Comparison of ENCODE assay signal across 20 cellular contexts in the genomic region with DNA sequence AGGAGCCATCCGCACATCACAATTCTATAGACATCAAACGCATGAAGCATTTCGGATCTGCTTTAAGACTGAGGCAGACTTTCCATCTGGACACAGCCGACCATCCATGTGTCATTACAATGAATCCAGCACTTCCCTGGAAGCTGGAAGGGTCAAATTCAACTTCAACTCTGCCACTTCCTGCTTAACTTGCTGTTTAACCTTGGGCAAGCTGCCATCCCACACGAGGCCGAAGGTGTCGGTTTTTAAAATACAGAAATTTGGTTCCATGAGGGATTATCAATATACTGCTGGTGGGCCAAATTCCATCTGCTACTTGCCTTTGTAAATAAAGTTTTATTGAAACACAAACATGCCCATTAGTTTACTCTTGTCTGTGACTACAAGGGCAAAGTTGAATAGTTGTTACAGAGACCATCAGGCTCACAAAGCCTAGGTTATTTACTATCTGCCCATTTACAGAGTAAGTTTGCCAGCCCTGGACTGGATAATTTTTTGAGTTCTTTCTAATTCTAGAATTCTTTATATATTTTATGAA.
A peak's percentile ranks its signal among the peaks of the same experiment; 100 is the strongest.
DNase-seq lines count a peak whose midpoint lies in the region; ATAC-seq, FAIRE-seq and TF ChIP-seq lines count a peak whose summit lies in the region.
"Had no signal": no experiment of that assay in that cellular context is flagged by ENCODE, and none has a peak within 500 bp of the region (broad histone marks: within the 10 kb centered on the region; RNA-seq: fewer than 3 reads in every experiment).

No MANE protein-coding gene starts in this region.

- no peak for TF ChIP-seq CTCF in K562 (IDR thresholded peaks at IDR 0.05 in 2 of 3, conservative IDR thresholded peaks at IDR 0.05 in 1 of 3; ENCODE audit: insufficient read depth in 2 of 3, low read depth in 1 of 3, low read length in 3 of 3)
- no peak for TF ChIP-seq CTCF in suprapubic skin (IDR thresholded peaks at IDR 0.05)

- H3K27ac ChIP-seq in K562 (ENCODE audit: extremely low read depth, low read depth, low read length) (no peak overlapping the region), small intestine (ENCODE audit: low read depth in 1 of 2, low read length in 1 of 2) (no peak overlapping the region), suprapubic skin (no peak overlapping the region)

- H3K36me3 Mint-ChIP-seq in natural killer cell treated with Interleukin-12 subunit alpha and Interleukin-12 subunit beta and Interleukin-15 and Interleukin-18, amount 100 ng/mL, for 72 hours = no peaks in the 10 kb centered on the region
- H3K36me3 Mint-ChIP-seq: CD4-positive, alpha-beta memory T cell had no signal

- no peak overlapping the region for H3K4me2 ChIP-seq in K562 (ENCODE audit: insufficient read depth, low read length)
- H3K4me2 ChIP-seq: GM23338 had no signal

- H3K36me3 ChIP-seq in K562 (ENCODE audit: control insufficient read depth, insufficient read depth, low read length) = no peaks in the 10 kb centered on the region
- no peaks in the 10 kb centered on the region for H3K36me3 ChIP-seq in small intestine (ENCODE audit: control insufficient read depth in 2 of 2, insufficient read depth in 2 of 2, low read length in 2 of 2)
- no peaks in the 10 kb centered on the region for H3K36me3 ChIP-seq in suprapubic skin
- H3K36me3 ChIP-seq: HAP-1 had no signal

- H2AFZ ChIP-seq in K562 (ENCODE audit: low read depth, low read length) = no peak overlapping the region
- H2AFZ ChIP-seq: GM23338 had no signal

- ATAC-seq in K562 = no peak
- no peak for ATAC-seq in natural killer cell treated with Interleukin-12 subunit alpha and Interleukin-12 subunit beta and Interleukin-15 and Interleukin-18, amount 100 ng/mL, for 72 hours
- no peak for ATAC-seq in stimulated activated naive CD8-positive, alpha-beta T cell treated with anti-CD3 and anti-CD28 coated beads, Interleukin-15, Interleukin-2, amounts not matched to agents 100 U/mL and 50 U/mL, for 24 hours
- ATAC-seq: GM12878, GM23338 had no signal

- CTCF ChIA-PET in K562 (lab: Yijun Ruan, JAX; ENCODE audit: low intra/inter-chr PET ratio) = no interaction called here

- no peak for TF ChIP-seq RAD21 in K562 (CRISPR knock-in tag; conservative IDR thresholded peaks at IDR 0.05 in 1 of 2, IDR thresholded peaks at IDR 0.05 in 1 of 2)

- peak; percentile 57 for DNase-seq in NCI-H69 (lab: John Stamatoyannopoulos, UW)
- DNase-seq in K562 (ENCODE audit: extremely low read depth in 1 of 4, low spot score in 3 of 4) = no peak
- DNase-seq in kidney tubule cell (ENCODE audit: low spot score) = peak; percentile 8
- DNase-seq in small intestine = peak; percentile 3
- no peak for DNase-seq in suprapubic skin (ENCODE audit: low spot score in 2 of 2)
- DNase-seq in natural killer cell treated with Interleukin-12 subunit alpha and Interleukin-12 subunit beta and Interleukin-15 and Interleukin-18, amount 100 ng/mL, for 72 hours (ENCODE audit: low spot score) = no peak
- DNase-seq in stimulated activated naive CD8-positive, alpha-beta T cell treated with anti-CD3 and anti-CD28 coated beads, Interleukin-15, Interleukin-2, amounts not matched to agents 100 U/mL and 50 U/mL, for 24 hours = no peak
- DNase-seq: C1 segment of cervical spinal cord; Calu3; CD4-positive, alpha-beta memory T cell; COR-L47; DMS79; EL; GDM1; HFFc6 had no signal

- H3K4me3 ChIP-seq in K562 (no peak overlapping the region), small intestine (ENCODE audit: low read depth in 1 of 2, low read length in 2 of 2) (no peak overlapping the region), suprapubic skin (no peak overlapping the region)
- H3K4me3 ChIP-seq: GM12878, GM23338, HAP-1 had no signal

- H3K27me3 Mint-ChIP-seq in natural killer cell treated with Interleukin-12 subunit alpha and Interleukin-12 subunit beta and Interleukin-15 and Interleukin-18, amount 100 ng/mL, for 72 hours = peaks cover 16 to 38% of the 10 kb centered on the region in 2 donors

- H3K4me1 ChIP-seq in K562 (replicated peaks in 1 of 2; ENCODE audit: control insufficient read depth in 2 of 2, insufficient read depth in 2 of 2, low read length in 2 of 2) (no peaks in the 10 kb centered on the region), small intestine (ENCODE audit: control insufficient read depth in 2 of 2, insufficient read depth in 1 of 2, low read depth in 1 of 2, low read length in 1 of 2) (no peaks in the 10 kb centered on the region), suprapubic skin (no peaks in the 10 kb centered on the region)

- no peak for TF ChIP-seq EP300 in K562 (IDR thresholded peaks at IDR 0.05; ENCODE audit: low read length)
- TF ChIP-seq EP300 in suprapubic skin (IDR thresholded peaks at IDR 0.05) = no peak

- H3K9me3 ChIP-seq in K562 (replicated peaks; ENCODE audit: control insufficient read depth, insufficient read depth, low read depth, low read length) (no peaks in the 10 kb centered on the region), small intestine (ENCODE audit: control insufficient read depth, low read depth) (no peaks in the 10 kb centered on the region), suprapubic skin (no peaks in the 10 kb centered on the region)
- H3K9me3 ChIP-seq: HAP-1 had no signal

- no peaks in the 10 kb centered on the region for H4K20me1 ChIP-seq in K562 (replicated peaks; ENCODE audit: control insufficient read depth, insufficient read depth, low read length)

- H3K9me3 Mint-ChIP-seq in natural killer cell treated with Interleukin-12 subunit alpha and Interleukin-12 subunit beta and Interleukin-15 and Interleukin-18, amount 100 ng/mL, for 72 hours = no peaks in the 10 kb centered on the region
- H3K9me3 Mint-ChIP-seq: GM23338 had no signal

- H3K4me3 Mint-ChIP-seq in natural killer cell treated with Interleukin-12 subunit alpha and Interleukin-12 subunit beta and Interleukin-15 and Interleukin-18, amount 100 ng/mL, for 72 hours = no peak overlapping the region
- H3K4me3 Mint-ChIP-seq: CD4-positive, alpha-beta memory T cell; GM23338; HFFc6 had no signal

- no peak for FAIRE-seq in K562 (lab: Jason Lieb, UNC)
- FAIRE-seq in small intestine (lab: Jason Lieb, UNC) = no peak
- FAIRE-seq: GM12878, GM19239, H54 had no signal

- H3K9me1 ChIP-seq in K562 (ENCODE audit: control insufficient read depth, insufficient read depth, low read length) = no peaks in the 10 kb centered on the region

- H3K79me2 ChIP-seq in K562 (ENCODE audit: control insufficient read depth, insufficient read depth, low read length) = no peaks in the 10 kb centered on the region

- no peaks in the 10 kb centered on the region for H3K4me1 Mint-ChIP-seq in natural killer cell treated with Interleukin-12 subunit alpha and Interleukin-12 subunit beta and Interleukin-15 and Interleukin-18, amount 100 ng/mL, for 72 hours (ENCODE audit: low read depth in 2 of 2)
- H3K4me1 Mint-ChIP-seq: CD4-positive, alpha-beta memory T cell had no signal

- under 1% methylated on average over 7 of the region's 7 CpGs for WGBS in K562 (ENCODE audit: insufficient coverage, low coverage, missing lambda C conversion rate)
- WGBS in small intestine, 3 donors = 63 to 71% (median 67%) methylated on average over 7 of the region's 7 CpGs
- WGBS in suprapubic skin = 87% methylated on average over 7 of the region's 7 CpGs

- POLR2A ChIA-PET in K562 (lab: Yijun Ruan, JAX) = no interaction called here

- no peak overlapping the region for H3K27ac Mint-ChIP-seq in natural killer cell treated with Interleukin-12 subunit alpha and Interleukin-12 subunit beta and Interleukin-15 and Interleukin-18, amount 100 ng/mL, for 72 hours
- H3K27ac Mint-ChIP-seq: CD4-positive, alpha-beta memory T cell; GM23338; HFFc6 had no signal

- H3K27me3 ChIP-seq in K562 (ENCODE audit: control insufficient read depth in 2 of 2, insufficient read depth in 2 of 2, low read length in 2 of 2) (no peaks in the 10 kb centered on the region; a peak in 1 of 5 replicates), small intestine (ENCODE audit: control insufficient read depth in 2 of 2, insufficient read depth in 2 of 2, low read length in 2 of 2) (peaks cover 0 to 2% of the 10 kb centered on the region in 2 donors), suprapubic skin (peaks cover 3% of the 10 kb centered on the region)

- intact Hi-C loops in K562 (cut with micrococcal nuclease) = no loop called here

- no peak overlapping the region for H3K9ac ChIP-seq in K562 (ENCODE audit: insufficient read depth in 1 of 2, low read depth in 2 of 2, low read length in 2 of 2)

- in situ Hi-C loops in K562 (cut with MboI) = no loop called here

- BruUV-seq in K562 (replicated peaks; lab: Mats Ljungman, UMichigan) = no TSS peak

- TF ChIP-seq POLR2A in K562 (conservative IDR thresholded peaks at IDR 0.05) = no peak
- TF ChIP-seq POLR2A in suprapubic skin (IDR thresholded peaks at IDR 0.05) = no peak

Comparison
In these comparisons a context has a peak if more than half of its experiments do, and no peak if none do; other contexts are left out.
1. DNase-seq: peak in NCI-H69 (single experiment), kidney tubule cell (single experiment) and small intestine (single experiment); none in K562 (0 of 4), suprapubic skin (0 of 2), natural killer cell treated with Interleukin-12 subunit alpha and Interleukin-12 subunit beta and Interleukin-15 and Interleukin-18, amount 100 ng/mL, for 72 hours (single experiment) and stimulated activated naive CD8-positive, alpha-beta T cell treated with anti-CD3 and anti-CD28 coated beads, Interleukin-15, Interleukin-2, amounts not matched to agents 100 U/mL and 50 U/mL, for 24 hours (single experiment).